1 cellular context compared by ENCODE assay signal in genomic region chr14:94113908-94114588, GRCh38.
TF ChIP-seq lines count a peak whose summit lies in the region.

No MANE protein-coding gene starts in this region.

TF ChIP-seq in A549, 52 proteins besides CTCF, POLR2A, EP300 and RAD21:
- TF ChIP-seq ESRRA (IDR thresholded peaks at IDR 0.05; ENCODE audit: borderline replicate concordance, low read length), result no peak
- TF ChIP-seq ZFP36 (IDR thresholded peaks at IDR 0.05; ENCODE audit: borderline replicate concordance, partially characterized antibody), result peak; percentile 64
